ENCODE assay signal across 1 cellular context in genomic region chr2:218343591-218343990, GRCh38.
TF ChIP-seq lines count a peak whose summit lies in the region.

No MANE protein-coding gene starts in this region.

TF ChIP-seq in IMR-90, 13 proteins besides CTCF, POLR2A, EP300 and RAD21 (continued from another document):
- TF ChIP-seq USF2 (IDR thresholded peaks at IDR 0.05; ENCODE audit: low read depth, low read length) (no peak), RCOR1 (IDR thresholded peaks at IDR 0.05; ENCODE audit: insufficient replicate concordance, low read length) (no peak)
TF ChIP-seq in IMR-90: peak in this region for 0.
